9 cellular contexts compared by ENCODE assay signal in genomic region chr22:50675553-50676199, GRCh38. TPM values are rescaled to one million over a fixed set of nuclear protein-coding genes. Genes with fewer than 3 reads are reported as not detected.
DNase-seq lines count a peak whose midpoint lies in the region.
"Had no signal": no experiment of that assay in that cellular context is flagged by ENCODE, and none has a peak within 500 bp of the region (broad histone marks: within the 10 kb centered on the region; RNA-seq: fewer than 3 reads in every experiment).

No MANE protein-coding gene starts in this region.

- CTCF ChIA-PET in activated CD4-positive, alpha-beta memory T cell treated with anti-CD3 and anti-CD28 coated beads, Interleukin-2, amount 10 ng/mL, durations not matched to agents 7 days and 5 days (lab: Charles Lee) = no interaction called here

- H3K36me3 ChIP-seq in H7 (replicated peaks; ENCODE audit: control insufficient read depth, insufficient read depth, low read length) (no peaks in the 10 kb centered on the region), skeletal muscle tissue (ENCODE audit: control insufficient read depth in 3 of 3, insufficient read depth in 3 of 3, low read length in 3 of 3) (peaks cover 0 to 4% (median 3%) of the 10 kb centered on the region in 3 donors), SJCRH30 (no peaks in the 10 kb centered on the region)

- H3K4me3 ChIP-seq in H7 (ENCODE audit: insufficient read depth, low read depth, low read length) = peak overlapping the region; percentile 51
- peak overlapping the region; percentile 40 to 79 (median 51) for H3K4me3 ChIP-seq in skeletal muscle tissue (ENCODE audit: low read length in 3 of 3)
- no peak overlapping the region for H3K4me3 ChIP-seq in SJCRH30

- peaks cover 6% of the 10 kb centered on the region for H3K9me3 Mint-ChIP-seq in activated CD4-positive, alpha-beta memory T cell treated with anti-CD3 and anti-CD28 coated beads, Interleukin-2, amount 10 ng/mL, durations not matched to agents 7 days and 5 days

- H3K4me1 ChIP-seq in skeletal muscle tissue (ENCODE audit: control insufficient read depth in 3 of 3, insufficient read depth in 3 of 3, low read length in 3 of 3) (peaks cover 0 to 11% (median 11%) of the 10 kb centered on the region in 3 donors), SJCRH30 (no peaks in the 10 kb centered on the region)

- peak overlapping the region in 1 of 3 donors; percentile 62 for H3K9ac ChIP-seq in skeletal muscle tissue (ENCODE audit: low read depth in 1 of 3, low read length in 3 of 3)

- no peak overlapping the region for H3K27ac ChIP-seq in skeletal muscle tissue (ENCODE audit: low read depth, low read length)
- H3K27ac ChIP-seq in SJCRH30 = no peak overlapping the region

- H3K4me3 Mint-ChIP-seq in activated CD4-positive, alpha-beta memory T cell treated with anti-CD3 and anti-CD28 coated beads, Interleukin-2, amount 10 ng/mL, durations not matched to agents 7 days and 5 days = peak overlapping the region; percentile 14

- POLR2A ChIA-PET in activated CD4-positive, alpha-beta memory T cell treated with anti-CD3 and anti-CD28 coated beads, Interleukin-2, amount 10 ng/mL, durations not matched to agents 7 days and 5 days (lab: Charles Lee) = no interaction called here

- H3K27me3 ChIP-seq in H7 (ENCODE audit: control insufficient read depth, insufficient read depth, low read length) (peaks cover 36% of the 10 kb centered on the region), skeletal muscle tissue (ENCODE audit: control insufficient read depth in 3 of 3, insufficient read depth in 3 of 3, low read length in 3 of 3) (peaks cover 37 to 55% (median 54%) of the 10 kb centered on the region in 3 donors), SJCRH30 (no peaks in the 10 kb centered on the region)

- H3K4me1 Mint-ChIP-seq in activated CD4-positive, alpha-beta memory T cell treated with anti-CD3 and anti-CD28 coated beads, Interleukin-2, amount 10 ng/mL, durations not matched to agents 7 days and 5 days = peaks cover 6% of the 10 kb centered on the region

- H3K9me3 ChIP-seq in skeletal muscle tissue (ENCODE audit: control insufficient read depth in 3 of 3, low read length in 3 of 3) (no peaks in the 10 kb centered on the region), SJCRH30 (replicated peaks) (no peaks in the 10 kb centered on the region)

- DNase-seq in H7 (no peak), iPS-NIHi11 (ENCODE audit: low spot score) (peak; percentile 3), NCI-H526 treated with DMSO at 0.1 percent for 48 hours (lab: John Stamatoyannopoulos, UW) (no peak), SJCRH30 (no peak), nucleus accumbens (lab: John Stamatoyannopoulos, UW) (no peak)
- DNase-seq in activated CD4-positive, alpha-beta memory T cell treated with anti-CD3 and anti-CD28 coated beads, Interleukin-2, amount 10 ng/mL, durations not matched to agents 7 days and 5 days = peak; percentile 9
- DNase-seq: activated CD4-positive, CD25-positive, alpha-beta regulatory T cell treated with anti-CD3 and anti-CD28 coated beads, Interleukin-2, amount 50 U/mL, for 72 hours; effector CD4-positive, alpha-beta T cell had no signal

- H3K27me3 Mint-ChIP-seq in activated CD4-positive, alpha-beta memory T cell treated with anti-CD3 and anti-CD28 coated beads, Interleukin-2, amount 10 ng/mL, durations not matched to agents 7 days and 5 days = peaks cover 44% of the 10 kb centered on the region

- no peaks in the 10 kb centered on the region for H3K36me3 Mint-ChIP-seq in activated CD4-positive, alpha-beta memory T cell treated with anti-CD3 and anti-CD28 coated beads, Interleukin-2, amount 10 ng/mL, durations not matched to agents 7 days and 5 days (ENCODE audit: low read depth)

- H3K27ac Mint-ChIP-seq in activated CD4-positive, alpha-beta memory T cell treated with anti-CD3 and anti-CD28 coated beads, Interleukin-2, amount 10 ng/mL, durations not matched to agents 7 days and 5 days = no peak overlapping the region

RNA-seq across cellular contexts. Expression of gene SHANK3, which starts 3.1 kb away (rescaled TPM):
- 1.8 and 2.1 TPM in 2 replicates for total RNA-seq in H7 (2014; rRNA removed; shearing (Covaris generic))
- total RNA-seq in activated CD4-positive, alpha-beta memory T cell treated with anti-CD3 and anti-CD28 coated beads, Interleukin-2, amount 10 ng/mL, durations not matched to agents 7 days and 5 days = under 1 TPM in 1 of 2 experiments, not detected in 1; 0.08 TPM
- total RNA-seq in skeletal muscle tissue = 4.2 TPM
- total RNA-seq in SJCRH30 (2014; rRNA removed; shearing (Covaris generic)) = 0.08 and 0.12 TPM in 2 replicates

RNA-seq across cellular contexts. Expression of gene ARSA, which starts 47.7 kb away (rescaled TPM):
- total RNA-seq in H7 (2014; rRNA removed; shearing (Covaris generic)) = 9.5 and 11.3 TPM in 2 replicates
- total RNA-seq in activated CD4-positive, alpha-beta memory T cell treated with anti-CD3 and anti-CD28 coated beads, Interleukin-2, amount 10 ng/mL, durations not matched to agents 7 days and 5 days = 10 to 100 TPM; 63.1 to 65.0 TPM
- total RNA-seq in skeletal muscle tissue = 5.2 TPM
- total RNA-seq in SJCRH30 (2014; rRNA removed; shearing (Covaris generic)) = 1.8 TPM in 2 replicates

Comparison
In these comparisons a context has a peak if more than half of its experiments do, and no peak if none do; other contexts are left out.
1. DNase-seq: peak in activated CD4-positive, alpha-beta memory T cell treated with anti-CD3 and anti-CD28 coated beads, Interleukin-2, amount 10 ng/mL, durations not matched to agents 7 days and 5 days (single experiment) and iPS-NIHi11 (single experiment); none in H7 (single experiment), NCI-H526 treated with DMSO at 0.1 percent for 48 hours (single experiment), SJCRH30 (0 of 2) and nucleus accumbens (0 of 56).